8 cellular contexts compared by ENCODE assay signal in genomic region chr19:21505459-21506393, GRCh38. TPM values are rescaled to one million over a fixed set of nuclear protein-coding genes. Genes with fewer than 3 reads are reported as not detected.
DNase-seq lines count a peak whose midpoint lies in the region; ATAC-seq and TF ChIP-seq lines count a peak whose summit lies in the region.

Gene ZNF429, plus strand, starts transcription at chr19:21505602. Its CDS starts 170 bp downstream, at chr19:21505772.

- WGBS in esophagus squamous epithelium, 2 donors: 2 to 5% methylated on average over 13 of the region's 43 CpGs

- H3K27ac ChIP-seq in esophagus squamous epithelium (peak within 1 kb of the TSS; percentile 93 to 96 (median 94)), muscle layer of duodenum (ENCODE audit: low read length) (peak within 1 kb of the TSS; percentile 96)

- no peaks in the 10 kb centered on the region for H3K27me3 Mint-ChIP-seq in activated T-cell treated with anti-CD3 and anti-CD28 coated beads, Interleukin-2, amount 50 U/mL, for 72 hours (ENCODE audit: low read depth)

- TF ChIP-seq CTCF in esophagus squamous epithelium (IDR thresholded peaks at IDR 0.05): no peak

- peaks cover 10 to 25% of the 10 kb centered on the region in 2 donors for H3K36me3 Mint-ChIP-seq in activated T-cell treated with anti-CD3 and anti-CD28 coated beads, Interleukin-2, amount 50 U/mL, for 72 hours (ENCODE audit: insufficient read depth in 2 of 2)

- H3K4me1 ChIP-seq in esophagus squamous epithelium (peaks cover 0 to 20% (median 4%) of the 10 kb centered on the region in 3 donors), muscle layer of duodenum (ENCODE audit: control insufficient read depth in 1 of 2, insufficient read depth in 2 of 2, low read length in 2 of 2) (peaks cover 0 to 20% of the 10 kb centered on the region in 2 donors)

- peaks cover 0 to 16% (median 0%) of the 10 kb centered on the region in 3 donors for H3K36me3 ChIP-seq in esophagus squamous epithelium
- H3K36me3 ChIP-seq in muscle layer of duodenum (ENCODE audit: control insufficient read depth in 1 of 2, insufficient read depth in 2 of 2, low read length in 2 of 2): no peaks in the 10 kb centered on the region

- peak; percentile 99 for ATAC-seq in GM21576 (IDR thresholded peaks at IDR 0.05; ENCODE audit: unreplicated experiment)
- ATAC-seq in activated T-cell treated with anti-CD3 and anti-CD28 coated beads, Interleukin-2, amount 50 U/mL, for 72 hours (replicated peaks in 1 of 2): peak; percentile 100

- H3K27ac Mint-ChIP-seq in activated T-cell treated with anti-CD3 and anti-CD28 coated beads, Interleukin-2, amount 50 U/mL, for 72 hours: peak within 1 kb of the TSS; percentile 99

- H3K4me3 ChIP-seq in Jurkat, Clone E6-1 (ENCODE audit: low read length): peak within 1 kb of the TSS; percentile 93
- peak within 1 kb of the TSS; percentile 65 to 93 (median 80) for H3K4me3 ChIP-seq in esophagus squamous epithelium
- peak within 1 kb of the TSS; percentile 86 to 91 for H3K4me3 ChIP-seq in muscle layer of duodenum (ENCODE audit: low read depth in 1 of 2, low read length in 2 of 2)

- H3K9me3 ChIP-seq in esophagus squamous epithelium (peaks cover 0 to 21% (median 0%) of the 10 kb centered on the region in 3 donors), muscle layer of duodenum (ENCODE audit: control insufficient read depth in 1 of 2, low read length in 2 of 2) (no peaks in the 10 kb centered on the region)

- H3K4me1 Mint-ChIP-seq in activated T-cell treated with anti-CD3 and anti-CD28 coated beads, Interleukin-2, amount 50 U/mL, for 72 hours (ENCODE audit: low read depth): peaks cover 43% of the 10 kb centered on the region

- peaks cover 5% of the 10 kb centered on the region in 2 donors for H3K9me3 Mint-ChIP-seq in activated T-cell treated with anti-CD3 and anti-CD28 coated beads, Interleukin-2, amount 50 U/mL, for 72 hours

- H3K27me3 ChIP-seq in esophagus squamous epithelium (no peaks in the 10 kb centered on the region), muscle layer of duodenum (ENCODE audit: low read depth, low read length) (no peaks in the 10 kb centered on the region)

- peak in 3 of 4 donors; percentile 26 to 84 (median 56) for TF ChIP-seq POLR2A in esophagus squamous epithelium (IDR thresholded peaks at IDR 0.05)

- peak within 1 kb of the TSS; percentile 100 for H3K4me3 Mint-ChIP-seq in activated T-cell treated with anti-CD3 and anti-CD28 coated beads, Interleukin-2, amount 50 U/mL, for 72 hours

- peak; percentile 84 for DNase-seq in DMS153 (lab: John Stamatoyannopoulos, UW)
- DNase-seq in Jurkat, Clone E6-1 (ENCODE audit: low read depth, low spot score): peak; percentile 97
- peak; percentile 88 to 91 for DNase-seq in activated T-cell treated with anti-CD3 and anti-CD28 coated beads, Interleukin-2, amount 50 U/mL, for 72 hours
- DNase-seq in esophagus squamous epithelium (lab: John Stamatoyannopoulos, UW): peak; percentile 54
- peak; percentile 76 for DNase-seq in stimulated activated CD8-positive, alpha-beta memory T cell treated with anti-CD3 and anti-CD28 coated beads, Interleukin-7, amount 100 ng/mL, for 24 hours (ENCODE audit: low read depth)

- intact Hi-C loops in esophagus squamous epithelium (cut with DNase I): no loop called here

TF ChIP-seq in PFSK-1, 5 proteins besides CTCF, POLR2A, EP300 and RAD21:
- no peak for TF ChIP-seq FOXP2 (optimal IDR thresholded peaks at IDR 0.05; ENCODE audit: borderline replicate concordance, extremely low read depth, extremely low read length, insufficient read depth)
- TF ChIP-seq POLR2AphosphoS5 (IDR thresholded peaks at IDR 0.05; ENCODE audit: low read depth, low read length): peak; percentile 79
- TF ChIP-seq, protein P1, sequence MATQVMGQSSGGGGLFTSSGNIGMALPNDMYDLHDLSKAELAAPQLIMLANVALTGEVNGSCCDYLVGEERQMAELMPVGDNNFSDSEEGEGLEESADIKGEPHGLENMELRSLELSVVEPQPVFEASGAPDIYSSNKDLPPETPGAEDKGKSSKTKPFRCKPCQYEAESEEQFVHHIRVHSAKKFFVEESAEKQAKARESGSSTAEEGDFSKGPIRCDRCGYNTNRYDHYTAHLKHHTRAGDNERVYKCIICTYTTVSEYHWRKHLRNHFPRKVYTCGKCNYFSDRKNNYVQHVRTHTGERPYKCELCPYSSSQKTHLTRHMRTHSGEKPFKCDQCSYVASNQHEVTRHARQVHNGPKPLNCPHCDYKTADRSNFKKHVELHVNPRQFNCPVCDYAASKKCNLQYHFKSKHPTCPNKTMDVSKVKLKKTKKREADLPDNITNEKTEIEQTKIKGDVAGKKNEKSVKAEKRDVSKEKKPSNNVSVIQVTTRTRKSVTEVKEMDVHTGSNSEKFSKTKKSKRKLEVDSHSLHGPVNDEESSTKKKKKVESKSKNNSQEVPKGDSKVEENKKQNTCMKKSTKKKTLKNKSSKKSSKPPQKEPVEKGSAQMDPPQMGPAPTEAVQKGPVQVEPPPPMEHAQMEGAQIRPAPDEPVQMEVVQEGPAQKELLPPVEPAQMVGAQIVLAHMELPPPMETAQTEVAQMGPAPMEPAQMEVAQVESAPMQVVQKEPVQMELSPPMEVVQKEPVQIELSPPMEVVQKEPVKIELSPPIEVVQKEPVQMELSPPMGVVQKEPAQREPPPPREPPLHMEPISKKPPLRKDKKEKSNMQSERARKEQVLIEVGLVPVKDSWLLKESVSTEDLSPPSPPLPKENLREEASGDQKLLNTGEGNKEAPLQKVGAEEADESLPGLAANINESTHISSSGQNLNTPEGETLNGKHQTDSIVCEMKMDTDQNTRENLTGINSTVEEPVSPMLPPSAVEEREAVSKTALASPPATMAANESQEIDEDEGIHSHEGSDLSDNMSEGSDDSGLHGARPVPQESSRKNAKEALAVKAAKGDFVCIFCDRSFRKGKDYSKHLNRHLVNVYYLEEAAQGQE (IDR thresholded peaks at IDR 0.05; ENCODE audit: insufficient read depth in 1 of 2, low read depth in 2 of 2, low read length in 2 of 2): no peak
- peak; percentile 69; the same call in 1 of the 2 replicates for TF ChIP-seq TAF1 (IDR thresholded peaks at IDR 0.05; ENCODE audit: borderline replicate concordance, insufficient read depth, low read length)
- no peak for TF ChIP-seq SIN3A (IDR thresholded peaks at IDR 0.05; ENCODE audit: borderline replicate concordance, insufficient read depth, low read length)

RNA-seq across cellular contexts. Expression of gene ZNF429, which starts in this region (rescaled TPM):
- polyA plus RNA-seq in Jurkat, Clone E6-1 (2012; ENCODE audit: insufficient read depth, insufficient read length): 2.7 TPM
- polyA plus RNA-seq in PFSK-1 (2012; ENCODE audit: insufficient read length, low read depth): 0.45 TPM
- total RNA-seq in activated T-cell treated with anti-CD3 and anti-CD28 coated beads, Interleukin-2, amount 50 U/mL, for 72 hours: 10 to 100 TPM; 16.6 to 17.9 TPM
- total RNA-seq in esophagus squamous epithelium: 10 to 100 TPM in 1 of 4 donors, 1 to 10 TPM in 3; 3.1 to 13.7 (median 5.2) TPM

Comparison
In these comparisons a context has a peak if more than half of its experiments do, and no peak if none do; other contexts are left out.
1. Peak in every context shown above with its lines: DNase-seq, ATAC-seq, H3K4me3 ChIP-seq and H3K27ac ChIP-seq.